Comparison of ENCODE assay signal across 1 cellular context in the genomic region with DNA sequence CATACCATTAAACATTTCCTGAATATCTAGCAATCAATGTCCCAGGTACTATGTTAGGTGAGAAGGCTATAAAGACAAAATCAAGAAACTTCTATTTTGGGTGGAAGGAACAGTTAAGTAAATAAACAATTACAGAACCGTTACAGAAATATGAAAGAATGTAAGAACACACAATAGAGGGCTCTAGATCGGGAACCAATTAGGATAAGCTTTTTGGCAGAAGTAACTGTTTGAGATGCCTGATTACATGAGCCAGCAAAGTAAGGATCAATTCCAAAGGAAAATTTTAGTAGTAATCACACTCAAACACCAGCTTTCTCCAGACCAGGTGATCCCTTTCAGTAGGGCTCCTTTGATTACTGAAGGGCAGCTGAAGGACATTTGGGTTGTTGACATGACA.
TF ChIP-seq lines count a peak whose summit lies in the region.

No MANE protein-coding gene starts in this region.

TF ChIP-seq in IMR-90, 13 proteins besides CTCF, POLR2A, EP300 and RAD21 (continued from another document):
- TF ChIP-seq, protein P1, sequence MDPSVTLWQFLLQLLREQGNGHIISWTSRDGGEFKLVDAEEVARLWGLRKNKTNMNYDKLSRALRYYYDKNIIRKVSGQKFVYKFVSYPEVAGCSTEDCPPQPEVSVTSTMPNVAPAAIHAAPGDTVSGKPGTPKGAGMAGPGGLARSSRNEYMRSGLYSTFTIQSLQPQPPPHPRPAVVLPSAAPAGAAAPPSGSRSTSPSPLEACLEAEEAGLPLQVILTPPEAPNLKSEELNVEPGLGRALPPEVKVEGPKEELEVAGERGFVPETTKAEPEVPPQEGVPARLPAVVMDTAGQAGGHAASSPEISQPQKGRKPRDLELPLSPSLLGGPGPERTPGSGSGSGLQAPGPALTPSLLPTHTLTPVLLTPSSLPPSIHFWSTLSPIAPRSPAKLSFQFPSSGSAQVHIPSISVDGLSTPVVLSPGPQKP (IDR thresholded peaks at IDR 0.05; ENCODE audit: borderline replicate concordance, low read depth, low read length), result no peak
- no peak for TF ChIP-seq CEBPB (IDR thresholded peaks at IDR 0.05; ENCODE audit: low read depth, low read length)
- TF ChIP-seq MAFK (IDR thresholded peaks at IDR 0.05; ENCODE audit: low read depth, low read length), result no peak
- TF ChIP-seq NFE2L2 (IDR thresholded peaks at IDR 0.05; ENCODE audit: low read depth, low read length), result no peak
- TF ChIP-seq, protein P2, sequence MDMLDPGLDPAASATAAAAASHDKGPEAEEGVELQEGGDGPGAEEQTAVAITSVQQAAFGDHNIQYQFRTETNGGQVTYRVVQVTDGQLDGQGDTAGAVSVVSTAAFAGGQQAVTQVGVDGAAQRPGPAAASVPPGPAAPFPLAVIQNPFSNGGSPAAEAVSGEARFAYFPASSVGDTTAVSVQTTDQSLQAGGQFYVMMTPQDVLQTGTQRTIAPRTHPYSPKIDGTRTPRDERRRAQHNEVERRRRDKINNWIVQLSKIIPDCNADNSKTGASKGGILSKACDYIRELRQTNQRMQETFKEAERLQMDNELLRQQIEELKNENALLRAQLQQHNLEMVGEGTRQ (IDR thresholded peaks at IDR 0.05; ENCODE audit: low read depth, low read length), result no peak
- TF ChIP-seq FOS (IDR thresholded peaks at IDR 0.05; ENCODE audit: low read depth, low read length), result no peak
- TF ChIP-seq SMC3 (IDR thresholded peaks at IDR 0.05; ENCODE audit: low read depth, low read length), result no peak
- no peak for TF ChIP-seq MXI1 (IDR thresholded peaks at IDR 0.05; ENCODE audit: borderline replicate concordance, low read depth, low read length)
